ENCODE assay signal across 19 cellular contexts in the genomic region with DNA sequence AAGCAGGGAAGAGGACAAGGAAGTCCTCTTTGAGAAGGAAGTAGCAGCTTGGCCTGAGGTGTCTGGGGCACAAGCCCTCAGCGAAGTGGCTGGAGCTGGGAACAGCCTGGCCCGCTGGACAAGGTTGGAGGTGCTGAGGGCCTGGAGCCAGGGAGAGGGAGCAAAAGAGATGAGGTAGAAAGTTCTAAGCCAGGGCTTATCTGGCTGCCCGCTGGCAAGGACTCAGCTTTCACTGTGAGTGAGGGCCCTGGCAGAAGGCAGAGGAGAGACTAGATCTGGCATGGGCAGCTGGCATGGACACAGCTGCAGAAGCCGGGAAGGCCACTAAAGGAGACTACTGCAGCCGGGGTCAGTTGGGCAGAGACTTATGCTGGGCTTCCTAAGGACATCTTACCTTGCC. TPM values are rescaled to one million over a fixed set of nuclear protein-coding genes. Genes with fewer than 3 reads are reported as not detected.
DNase-seq lines count a peak whose midpoint lies in the region; ATAC-seq and TF ChIP-seq lines count a peak whose summit lies in the region.
"Had no signal": no experiment of that assay in that cellular context is flagged by ENCODE, and none has a peak within 500 bp of the region (broad histone marks: within the 10 kb centered on the region; RNA-seq: fewer than 3 reads in every experiment).

No MANE protein-coding gene starts in this region.

- H3K27me3 Mint-ChIP-seq in activated naive CD4-positive, alpha-beta T cell treated with anti-CD3 and anti-CD28 coated beads, Interleukin-2, amount 50 U/mL, for 24 hours = no peaks in the 10 kb centered on the region

- intact Hi-C loops in right lobe of liver (cut with DNase I) (no loop called here), stomach (cut with DNase I; ENCODE audit: low total_unique reads) (no loop called here)

- peaks cover 12% of the 10 kb centered on the region for H3K4me1 Mint-ChIP-seq in activated naive CD4-positive, alpha-beta T cell treated with anti-CD3 and anti-CD28 coated beads, Interleukin-2, amount 50 U/mL, for 24 hours

- TF ChIP-seq CTCF in right lobe of liver (IDR thresholded peaks at IDR 0.05) (no peak), stomach (IDR thresholded peaks at IDR 0.05) (no peak)

- H3K27ac Mint-ChIP-seq in activated naive CD4-positive, alpha-beta T cell treated with anti-CD3 and anti-CD28 coated beads, Interleukin-2, amount 50 U/mL, for 24 hours = peak overlapping the region; percentile 60
- H3K27ac Mint-ChIP-seq: GM23338 had no signal

- no peaks in the 10 kb centered on the region for H3K9me3 ChIP-seq in right lobe of liver
- H3K9me3 ChIP-seq in stomach = no peaks in the 10 kb centered on the region
- H3K9me3 ChIP-seq: gastroesophageal sphincter had no signal

- no peaks in the 10 kb centered on the region for H3K36me3 Mint-ChIP-seq in activated naive CD4-positive, alpha-beta T cell treated with anti-CD3 and anti-CD28 coated beads, Interleukin-2, amount 50 U/mL, for 24 hours
- H3K36me3 Mint-ChIP-seq: immature natural killer cell had no signal

- no peak overlapping the region for H3K4me3 Mint-ChIP-seq in activated naive CD4-positive, alpha-beta T cell treated with anti-CD3 and anti-CD28 coated beads, Interleukin-2, amount 50 U/mL, for 24 hours
- H3K4me3 Mint-ChIP-seq: GM23338, immature natural killer cell had no signal

- H3K27me3 ChIP-seq in right lobe of liver (no peaks in the 10 kb centered on the region), stomach (no peaks in the 10 kb centered on the region)

- 33% methylated on average over 5 of the region's 5 CpGs for WGBS in right lobe of liver (ENCODE audit: insufficient coverage, low coverage, low lambda C conversion rate, missing lambda C conversion rate)
- 32 to 58% (median 37%) methylated on average over 5 of the region's 5 CpGs for WGBS in stomach, 5 donors

- ATAC-seq in right lobe of liver (peak; percentile 69 to 89 (median 86)), HG02610 (IDR thresholded peaks at IDR 0.05; ENCODE audit: unreplicated experiment) (no peak), HG03097 (IDR thresholded peaks at IDR 0.05; ENCODE audit: low FRiP score, unreplicated experiment) (no peak), HG02938 (IDR thresholded peaks at IDR 0.05; ENCODE audit: unreplicated experiment) (no peak)
- ATAC-seq: gastroesophageal sphincter; GM23338; stimulated activated naive CD8-positive, alpha-beta T cell treated with anti-CD3 and anti-CD28 coated beads, Interleukin-15, Interleukin-2, amounts not matched to agents 100 U/mL and 50 U/mL, for 24 hours had no signal

- no peak for TF ChIP-seq EP300 in stomach (IDR thresholded peaks at IDR 0.05)

- H3K36me3 ChIP-seq in right lobe of liver (no peaks in the 10 kb centered on the region), stomach (no peaks in the 10 kb centered on the region)
- H3K36me3 ChIP-seq: gastroesophageal sphincter had no signal

- H3K9me3 Mint-ChIP-seq in activated naive CD4-positive, alpha-beta T cell treated with anti-CD3 and anti-CD28 coated beads, Interleukin-2, amount 50 U/mL, for 24 hours = no peaks in the 10 kb centered on the region
- H3K9me3 Mint-ChIP-seq: immature natural killer cell had no signal

- peak overlapping the region; percentile 63 to 70 (median 66) for H3K27ac ChIP-seq in right lobe of liver
- H3K27ac ChIP-seq in stomach = peak overlapping the region in 1 of 5 donors; percentile 32
- H3K27ac ChIP-seq: gastroesophageal sphincter, RWPE1 had no signal

- no peak overlapping the region for H3K4me3 ChIP-seq in right lobe of liver
- no peak overlapping the region for H3K4me3 ChIP-seq in stomach
- H3K4me3 ChIP-seq: gastroesophageal sphincter, GM23338 had no signal

- no peak for DNase-seq in activated naive CD4-positive, alpha-beta T cell (lab: John Stamatoyannopoulos, UW)
- peak; percentile 20 for DNase-seq in cerebellar cortex (ENCODE audit: low spot score)
- DNase-seq in right lobe of liver = peak; percentile 88 to 96 (median 95)
- DNase-seq in stomach = peak; percentile 91
- DNase-seq: ACHN; activated T-cell treated with anti-CD3 and anti-CD28 coated beads, Interleukin-2, amount 50 U/mL, for 1 hour; Caco-2; immature natural killer cell; NCI-H1048; stimulated activated CD4-positive, alpha-beta T cell treated with anti-CD3 and anti-CD28 coated beads, Interleukin-12 subunit alpha, Interleukin-12 subunit beta, amount 100 ng/mL, for 4 hours; stimulated activated naive CD8-positive, alpha-beta T cell treated with anti-CD3 and anti-CD28 coated beads, Interleukin-15, Interleukin-2, amounts not matched to agents 100 U/mL and 50 U/mL, for 24 hours; T-helper 2 cell had no signal

- peak; percentile 32 for TF ChIP-seq POLR2A in right lobe of liver (IDR thresholded peaks at IDR 0.05)
- TF ChIP-seq POLR2A in stomach (IDR thresholded peaks at IDR 0.05) = no peak

- H3K4me1 ChIP-seq in right lobe of liver = peaks cover 0 to 38% (median 15%) of the 10 kb centered on the region in 4 donors
- peaks cover 0 to 6% (median 0%) of the 10 kb centered on the region in 4 donors for H3K4me1 ChIP-seq in stomach
- H3K4me1 ChIP-seq: gastroesophageal sphincter had no signal

RNA-seq across cellular contexts. Expression of a gene that starts 21.8 kb away (rescaled TPM):
- 10 to 100 TPM; 24.5 to 39.7 (median 28.6) TPM for total RNA-seq in right lobe of liver
- 100 to 1,000 TPM in 1 of 5 donors, 10 to 100 TPM in 4; 15.2 to 107 (median 57.4) TPM for total RNA-seq in stomach
- 10 to 100 TPM; 14.1 to 29.3 (median 23.8) TPM for polyA plus RNA-seq in stomach

Comparison
In these comparisons a context has a peak if more than half of its experiments do, and no peak if none do; other contexts are left out.
1. DNase-seq: peak in cerebellar cortex (single experiment), right lobe of liver (3 of 3) and stomach (single experiment); none in activated naive CD4-positive, alpha-beta T cell (0 of 4).
2. ATAC-seq: peak in right lobe of liver (4 of 4); none in HG02610 (single experiment), HG03097 (single experiment) and HG02938 (single experiment).